8 cellular contexts compared by ENCODE assay signal in the genomic region with DNA sequence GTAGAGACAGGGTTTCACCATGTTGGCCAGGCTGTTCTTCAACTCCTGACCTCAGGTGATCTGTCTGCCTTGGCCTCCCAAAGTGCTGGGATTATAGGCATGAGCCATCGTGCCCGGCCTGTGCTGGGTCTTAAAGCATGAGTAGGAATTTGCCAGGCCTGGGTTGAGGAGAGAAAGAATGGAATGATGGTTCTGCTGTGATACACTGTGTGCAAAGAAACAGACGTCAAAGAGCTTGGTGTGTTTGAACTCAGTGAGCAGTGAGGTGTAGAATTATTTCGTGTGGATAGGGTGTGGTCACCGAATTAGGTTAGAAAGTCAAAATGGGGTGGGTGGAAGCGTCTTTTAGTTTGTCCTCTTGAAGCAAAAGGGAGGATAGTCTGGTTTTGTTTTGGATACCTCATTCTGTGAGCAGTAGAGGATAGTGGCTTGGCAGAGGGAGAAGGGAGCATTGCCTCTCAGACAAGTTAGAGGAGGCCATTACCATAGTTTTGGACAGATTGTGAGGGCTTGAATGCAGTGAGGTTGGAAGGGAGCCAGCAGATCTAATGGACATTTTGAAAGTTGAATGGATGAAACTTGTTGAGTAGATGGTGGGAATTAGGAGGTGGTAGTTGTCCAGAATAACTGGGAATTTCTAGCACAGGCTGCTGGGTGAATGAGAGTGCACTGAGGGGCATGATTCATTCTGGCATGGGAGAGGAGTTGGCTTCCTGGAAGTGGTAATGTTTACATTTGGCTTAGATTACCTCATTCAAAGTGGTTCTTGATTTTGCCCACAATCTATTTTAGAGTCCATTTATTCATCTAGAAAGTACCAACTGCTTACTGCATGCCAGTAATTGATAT. TPM values are rescaled to one million over a fixed set of nuclear protein-coding genes. Genes with fewer than 3 reads are reported as not detected.
A peak's percentile ranks its signal among the peaks of the same experiment; 100 is the strongest.
DNase-seq lines count a peak whose midpoint lies in the region; ATAC-seq lines count a peak whose summit lies in the region.

No MANE protein-coding gene starts in this region.

- no peaks in the 10 kb centered on the region for H3K27me3 Mint-ChIP-seq in activated T-cell treated with anti-CD3 and anti-CD28 coated beads, Interleukin-2, amount 50 U/mL, for 4 hours (ENCODE audit: low read depth)

- ATAC-seq in GM21619 (IDR thresholded peaks at IDR 0.05; ENCODE audit: unreplicated experiment) = peak; percentile 34
- peak; percentile 66 to 70 for ATAC-seq in activated T-cell treated with anti-CD3 and anti-CD28 coated beads, Interleukin-2, amount 50 U/mL, for 4 hours
- ATAC-seq in stimulated activated effector memory CD8-positive, alpha-beta T cell treated with anti-CD3 and anti-CD28 coated beads, Interleukin-12 subunit alpha, Interleukin-12 subunit beta, amount 100 ng/mL, for 72 hours = peak; percentile 83

- H3K9me3 Mint-ChIP-seq in activated T-cell treated with anti-CD3 and anti-CD28 coated beads, Interleukin-2, amount 50 U/mL, for 4 hours = no peaks in the 10 kb centered on the region
- no peaks in the 10 kb centered on the region for H3K9me3 Mint-ChIP-seq in stimulated activated effector memory CD8-positive, alpha-beta T cell treated with anti-CD3 and anti-CD28 coated beads, Interleukin-12 subunit alpha, Interleukin-12 subunit beta, amount 100 ng/mL, for 72 hours

- peak overlapping the region; percentile 90 for H3K27ac Mint-ChIP-seq in stimulated activated effector memory CD8-positive, alpha-beta T cell treated with anti-CD3 and anti-CD28 coated beads, Interleukin-12 subunit alpha, Interleukin-12 subunit beta, amount 100 ng/mL, for 72 hours

- DNase-seq in EL (peak; percentile 91), M059J (ENCODE audit: low read depth) (peak; percentile 94), glomerular visceral epithelial cell (ENCODE audit: extremely low spot score) (peak; percentile 82), RPMI8226 (no peak), NCI-H774 (lab: John Stamatoyannopoulos, UW) (no peak)
- DNase-seq in activated T-cell treated with anti-CD3 and anti-CD28 coated beads, Interleukin-2, amount 50 U/mL, for 4 hours = no peak
- DNase-seq in stimulated activated effector memory CD8-positive, alpha-beta T cell treated with anti-CD3 and anti-CD28 coated beads, Interleukin-12 subunit alpha, Interleukin-12 subunit beta, amount 100 ng/mL, for 72 hours (ENCODE audit: low spot score in 2 of 2) = peak; percentile 18 to 75

- H3K4me1 Mint-ChIP-seq in activated T-cell treated with anti-CD3 and anti-CD28 coated beads, Interleukin-2, amount 50 U/mL, for 4 hours (ENCODE audit: low read depth) = peaks cover 87% of the 10 kb centered on the region
- peaks cover 69% of the 10 kb centered on the region for H3K4me1 Mint-ChIP-seq in stimulated activated effector memory CD8-positive, alpha-beta T cell treated with anti-CD3 and anti-CD28 coated beads, Interleukin-12 subunit alpha, Interleukin-12 subunit beta, amount 100 ng/mL, for 72 hours

- H3K36me3 Mint-ChIP-seq in activated T-cell treated with anti-CD3 and anti-CD28 coated beads, Interleukin-2, amount 50 U/mL, for 4 hours (ENCODE audit: insufficient read depth) = peaks cover 17% of the 10 kb centered on the region
- peaks cover 13% of the 10 kb centered on the region for H3K36me3 Mint-ChIP-seq in stimulated activated effector memory CD8-positive, alpha-beta T cell treated with anti-CD3 and anti-CD28 coated beads, Interleukin-12 subunit alpha, Interleukin-12 subunit beta, amount 100 ng/mL, for 72 hours

- peak overlapping the region; percentile 32 for H3K4me3 Mint-ChIP-seq in activated T-cell treated with anti-CD3 and anti-CD28 coated beads, Interleukin-2, amount 50 U/mL, for 4 hours
- H3K4me3 Mint-ChIP-seq in stimulated activated effector memory CD8-positive, alpha-beta T cell treated with anti-CD3 and anti-CD28 coated beads, Interleukin-12 subunit alpha, Interleukin-12 subunit beta, amount 100 ng/mL, for 72 hours = peak overlapping the region; percentile 39

RNA-seq across cellular contexts. Expression of gene AKAP13, which starts 27.2 kb away (rescaled TPM):
- total RNA-seq in M059J (2014; rRNA removed; shearing (Covaris generic)) = 22.7 and 42.8 TPM in 2 replicates
- total RNA-seq in activated T-cell treated with anti-CD3 and anti-CD28 coated beads, Interleukin-2, amount 50 U/mL, for 4 hours = 10 to 100 TPM; 67.4 to 78.8 (median 77.0) TPM

Comparison
In these comparisons a context has a peak if more than half of its experiments do, and no peak if none do; other contexts are left out.
1. DNase-seq: peak in EL (single experiment), M059J (single experiment), glomerular visceral epithelial cell (single experiment) and stimulated activated effector memory CD8-positive, alpha-beta T cell treated with anti-CD3 and anti-CD28 coated beads, Interleukin-12 subunit alpha, Interleukin-12 subunit beta, amount 100 ng/mL, for 72 hours (2 of 2); none in activated T-cell treated with anti-CD3 and anti-CD28 coated beads, Interleukin-2, amount 50 U/mL, for 4 hours (single experiment), RPMI8226 (single experiment) and NCI-H774 (single experiment).
2. Peak in every context shown above with its lines, with median percentiles within 50 percentile points of each other: ATAC-seq.